1 cellular context compared by ENCODE assay signal in the genomic region with DNA sequence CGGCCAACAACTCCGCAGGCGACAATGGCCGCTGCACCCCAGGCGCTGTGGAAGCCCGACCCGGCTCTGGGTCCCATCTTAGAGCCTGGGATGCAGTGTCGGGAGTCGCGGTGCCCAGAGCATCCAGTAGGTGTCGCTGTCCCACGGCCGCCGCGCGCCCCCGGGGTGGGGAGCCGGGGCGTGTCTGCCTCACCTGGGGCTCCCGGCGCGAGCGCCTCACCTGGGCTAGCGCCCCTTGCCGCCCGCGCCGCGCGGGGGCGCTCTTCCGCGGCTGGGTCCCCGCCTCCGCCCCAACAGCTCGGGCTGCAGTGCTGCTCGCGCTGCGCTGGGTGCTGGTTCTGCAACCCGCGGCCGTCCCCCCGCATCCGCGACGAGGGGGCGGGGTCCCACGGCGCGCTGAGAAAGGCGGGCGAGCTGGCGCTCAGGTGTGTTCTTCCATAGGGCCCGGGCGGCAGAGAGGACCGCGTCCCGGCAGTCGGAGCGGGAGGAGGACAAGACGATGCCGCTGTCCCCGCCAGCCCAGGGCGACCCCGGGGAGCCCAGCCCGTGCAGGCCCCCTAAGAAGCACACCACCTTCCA.
TF ChIP-seq lines count a peak whose summit lies in the region.

CRYBG1 (plus strand) TSS at position 308 of the 579 bp plus-strand sequence; CDS start at position 500, 192 bp downstream.

TF ChIP-seq in HepG2, 621 proteins besides CTCF, POLR2A, EP300 and RAD21 (continued from another document and continues in another):
- TF ChIP-seq ZBTB10 (CRISPR knock-in tag; IDR thresholded peaks at IDR 0.05; ENCODE audit: borderline replicate concordance) (no peak), TARDBP (CRISPR knock-in tag; IDR thresholded peaks at IDR 0.05) (no peak), ZFP36L2 (CRISPR knock-in tag; IDR thresholded peaks at IDR 0.05) (no peak), ZNF354B (CRISPR knock-in tag; IDR thresholded peaks at IDR 0.05) (no peak), ZIK1 (CRISPR knock-in tag; IDR thresholded peaks at IDR 0.05; ENCODE audit: borderline replicate concordance, low read depth) (no peak), HDAC1 (CRISPR knock-in tag; IDR thresholded peaks at IDR 0.05) (no peak), TEF (CRISPR knock-in tag; IDR thresholded peaks at IDR 0.05) (no peak), SMARCE1 (IDR thresholded peaks at IDR 0.05; ENCODE audit: borderline replicate concordance) (no peak), MXD4 (CRISPR knock-in tag; IDR thresholded peaks at IDR 0.05) (no peak), ZBTB21 (CRISPR knock-in tag; IDR thresholded peaks at IDR 0.05) (no peak), ZNF563 (CRISPR knock-in tag; IDR thresholded peaks at IDR 0.05) (0 out of 2 replicates have a peak, but pooled peaks have one; percentile 24), PLSCR1 (CRISPR knock-in tag; IDR thresholded peaks at IDR 0.05; ENCODE audit: borderline replicate concordance) (no peak), ZFYVE20 (CRISPR knock-in tag; IDR thresholded peaks at IDR 0.05; ENCODE audit: borderline replicate concordance, low read depth) (no peak), YEATS2 (CRISPR knock-in tag; IDR thresholded peaks at IDR 0.05; ENCODE audit: borderline replicate concordance) (no peak), ATF4 (CRISPR knock-in tag; IDR thresholded peaks at IDR 0.05) (no peak), RCOR2 (CRISPR knock-in tag; IDR thresholded peaks at IDR 0.05) (no peak), KMT2A (CRISPR knock-in tag; IDR thresholded peaks at IDR 0.05) (no peak), CEBPB (IDR thresholded peaks at IDR 0.05; ENCODE audit: borderline replicate concordance, low read depth, low read length) (no peak), ZNF276 (CRISPR knock-in tag; IDR thresholded peaks at IDR 0.05; ENCODE audit: low read depth) (no peak), ZFP36 (IDR thresholded peaks at IDR 0.05; ENCODE audit: borderline replicate concordance, low read depth, low read length, partially characterized antibody) (no peak), ZNF12 (CRISPR knock-in tag; IDR thresholded peaks at IDR 0.05) (no peak), ZNF879 (CRISPR knock-in tag; IDR thresholded peaks at IDR 0.05) (no peak), THAP7 (CRISPR knock-in tag; IDR thresholded peaks at IDR 0.05) (no peak), ZNF670 (CRISPR knock-in tag; IDR thresholded peaks at IDR 0.05; ENCODE audit: borderline replicate concordance) (no peak), ZNF263 (CRISPR knock-in tag; IDR thresholded peaks at IDR 0.05) (no peak), LCORL (IDR thresholded peaks at IDR 0.05) (no peak), LCORL (CRISPR knock-in tag; IDR thresholded peaks at IDR 0.05) (peak; percentile 80), PAX8 (CRISPR knock-in tag; IDR thresholded peaks at IDR 0.05; ENCODE audit: borderline replicate concordance) (no peak), AHR (CRISPR knock-in tag; IDR thresholded peaks at IDR 0.05) (no peak)
- TF ChIP-seq, protein P1, sequence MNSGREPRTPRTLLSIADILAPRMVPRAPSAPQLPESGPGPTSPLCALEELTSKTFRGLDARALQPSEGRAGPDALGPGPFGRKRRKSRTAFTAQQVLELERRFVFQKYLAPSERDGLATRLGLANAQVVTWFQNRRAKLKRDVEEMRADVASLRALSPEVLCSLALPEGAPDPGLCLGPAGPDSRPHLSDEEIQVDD (CRISPR knock-in tag; IDR thresholded peaks at IDR 0.05; ENCODE audit: borderline replicate concordance) = no peak
- TF ChIP-seq, protein P2, sequence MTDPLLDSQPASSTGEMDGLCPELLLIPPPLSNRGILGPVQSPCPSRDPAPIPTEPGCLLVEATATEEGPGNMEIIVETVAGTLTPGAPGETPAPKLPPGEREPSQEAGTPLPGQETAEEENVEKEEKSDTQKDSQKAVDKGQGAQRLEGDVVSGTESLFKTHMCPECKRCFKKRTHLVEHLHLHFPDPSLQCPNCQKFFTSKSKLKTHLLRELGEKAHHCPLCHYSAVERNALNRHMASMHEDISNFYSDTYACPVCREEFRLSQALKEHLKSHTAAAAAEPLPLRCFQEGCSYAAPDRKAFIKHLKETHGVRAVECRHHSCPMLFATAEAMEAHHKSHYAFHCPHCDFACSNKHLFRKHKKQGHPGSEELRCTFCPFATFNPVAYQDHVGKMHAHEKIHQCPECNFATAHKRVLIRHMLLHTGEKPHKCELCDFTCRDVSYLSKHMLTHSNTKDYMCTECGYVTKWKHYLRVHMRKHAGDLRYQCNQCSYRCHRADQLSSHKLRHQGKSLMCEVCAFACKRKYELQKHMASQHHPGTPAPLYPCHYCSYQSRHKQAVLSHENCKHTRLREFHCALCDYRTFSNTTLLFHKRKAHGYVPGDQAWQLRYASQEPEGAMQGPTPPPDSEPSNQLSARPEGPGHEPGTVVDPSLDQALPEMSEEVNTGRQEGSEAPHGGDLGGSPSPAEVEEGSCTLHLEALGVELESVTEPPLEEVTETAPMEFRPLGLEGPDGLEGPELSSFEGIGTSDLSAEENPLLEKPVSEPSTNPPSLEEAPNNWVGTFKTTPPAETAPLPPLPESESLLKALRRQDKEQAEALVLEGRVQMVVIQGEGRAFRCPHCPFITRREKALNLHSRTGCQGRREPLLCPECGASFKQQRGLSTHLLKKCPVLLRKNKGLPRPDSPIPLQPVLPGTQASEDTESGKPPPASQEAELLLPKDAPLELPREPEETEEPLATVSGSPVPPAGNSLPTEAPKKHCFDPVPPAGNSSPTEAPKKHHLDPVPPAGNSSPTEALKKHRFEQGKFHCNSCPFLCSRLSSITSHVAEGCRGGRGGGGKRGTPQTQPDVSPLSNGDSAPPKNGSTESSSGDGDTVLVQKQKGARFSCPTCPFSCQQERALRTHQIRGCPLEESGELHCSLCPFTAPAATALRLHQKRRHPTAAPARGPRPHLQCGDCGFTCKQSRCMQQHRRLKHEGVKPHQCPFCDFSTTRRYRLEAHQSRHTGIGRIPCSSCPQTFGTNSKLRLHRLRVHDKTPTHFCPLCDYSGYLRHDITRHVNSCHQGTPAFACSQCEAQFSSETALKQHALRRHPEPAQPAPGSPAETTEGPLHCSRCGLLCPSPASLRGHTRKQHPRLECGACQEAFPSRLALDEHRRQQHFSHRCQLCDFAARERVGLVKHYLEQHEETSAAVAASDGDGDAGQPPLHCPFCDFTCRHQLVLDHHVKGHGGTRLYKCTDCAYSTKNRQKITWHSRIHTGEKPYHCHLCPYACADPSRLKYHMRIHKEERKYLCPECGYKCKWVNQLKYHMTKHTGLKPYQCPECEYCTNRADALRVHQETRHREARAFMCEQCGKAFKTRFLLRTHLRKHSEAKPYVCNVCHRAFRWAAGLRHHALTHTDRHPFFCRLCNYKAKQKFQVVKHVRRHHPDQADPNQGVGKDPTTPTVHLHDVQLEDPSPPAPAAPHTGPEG (CRISPR knock-in tag; IDR thresholded peaks at IDR 0.05) = no peak
- TF ChIP-seq, protein P3, sequence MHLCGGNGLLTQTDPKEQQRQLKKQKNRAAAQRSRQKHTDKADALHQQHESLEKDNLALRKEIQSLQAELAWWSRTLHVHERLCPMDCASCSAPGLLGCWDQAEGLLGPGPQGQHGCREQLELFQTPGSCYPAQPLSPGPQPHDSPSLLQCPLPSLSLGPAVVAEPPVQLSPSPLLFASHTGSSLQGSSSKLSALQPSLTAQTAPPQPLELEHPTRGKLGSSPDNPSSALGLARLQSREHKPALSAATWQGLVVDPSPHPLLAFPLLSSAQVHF (CRISPR knock-in tag; IDR thresholded peaks at IDR 0.05) = no peak
- TF ChIP-seq, protein P4, sequence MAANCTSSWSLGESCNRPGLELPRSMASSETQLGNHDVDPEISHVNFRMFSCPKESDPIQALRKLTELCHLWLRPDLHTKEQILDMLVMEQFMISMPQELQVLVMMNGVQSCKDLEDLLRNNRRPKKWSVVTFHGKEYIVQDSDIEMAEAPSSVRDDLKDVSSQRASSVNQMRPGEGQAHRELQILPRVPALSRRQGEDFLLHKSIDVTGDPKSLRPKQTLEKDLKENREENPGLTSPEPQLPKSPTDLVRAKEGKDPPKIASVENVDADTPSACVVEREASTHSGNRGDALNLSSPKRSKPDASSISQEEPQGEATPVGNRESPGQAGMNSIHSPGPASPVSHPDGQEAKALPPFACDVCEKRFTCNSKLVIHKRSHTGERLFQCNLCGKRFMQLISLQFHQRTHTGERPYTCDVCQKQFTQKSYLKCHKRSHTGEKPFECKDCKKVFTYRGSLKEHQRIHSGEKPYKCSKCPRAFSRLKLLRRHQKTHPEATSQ (CRISPR knock-in tag; IDR thresholded peaks at IDR 0.05; ENCODE audit: borderline replicate concordance) = no peak
- TF ChIP-seq, protein P5, sequence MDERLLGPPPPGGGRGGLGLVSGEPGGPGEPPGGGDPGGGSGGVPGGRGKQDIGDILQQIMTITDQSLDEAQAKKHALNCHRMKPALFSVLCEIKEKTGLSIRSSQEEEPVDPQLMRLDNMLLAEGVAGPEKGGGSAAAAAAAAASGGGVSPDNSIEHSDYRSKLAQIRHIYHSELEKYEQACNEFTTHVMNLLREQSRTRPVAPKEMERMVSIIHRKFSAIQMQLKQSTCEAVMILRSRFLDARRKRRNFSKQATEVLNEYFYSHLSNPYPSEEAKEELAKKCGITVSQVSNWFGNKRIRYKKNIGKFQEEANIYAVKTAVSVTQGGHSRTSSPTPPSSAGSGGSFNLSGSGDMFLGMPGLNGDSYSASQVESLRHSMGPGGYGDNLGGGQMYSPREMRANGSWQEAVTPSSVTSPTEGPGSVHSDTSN (CRISPR knock-in tag; IDR thresholded peaks at IDR 0.05) = no peak
